Comparison of ENCODE assay signal across 11 cellular contexts in genomic region chr2:186592137-186592875, GRCh38. TPM values are rescaled to one million over a fixed set of nuclear protein-coding genes. Genes with fewer than 3 reads are reported as not detected.
DNase-seq lines count a peak whose midpoint lies in the region; ATAC-seq, FAIRE-seq and TF ChIP-seq lines count a peak whose summit lies in the region.
"Had no signal": no experiment of that assay in that cellular context is flagged by ENCODE, and none has a peak within 500 bp of the region (broad histone marks: within the 10 kb centered on the region; RNA-seq: fewer than 3 reads in every experiment).

No MANE protein-coding gene starts in this region.

- no peak for ATAC-seq in Right ventricle myocardium inferior

- intact Hi-C loops in left ventricle myocardium inferior (cut with micrococcal nuclease) (no loop called here), Right ventricle myocardium inferior (cut with DNase I) (loop anchor here (5.0 kb wide), 1 partner anchor 35 kb away; no protein-coding TSS in a partner anchor), posterior cingulate gyrus (cut with DNase I) (loop anchor here (10.0 kb wide), 1 partner anchor 108 kb away; the partner anchor contains the start of gene ZC3H15)

- H3K36me3 Mint-ChIP-seq in brain: no peaks in the 10 kb centered on the region
- H3K36me3 Mint-ChIP-seq in type B pancreatic cell: no peaks in the 10 kb centered on the region

- FAIRE-seq in GM12892 (lab: Jason Lieb, UNC): no peak
- FAIRE-seq: GM18507 had no signal

- TF ChIP-seq POLR2A in GM12892 (IDR thresholded peaks at IDR 0.05; ENCODE audit: low read depth, low read length): no peak

- no peak for TF ChIP-seq CTCF in left ventricle myocardium inferior (IDR thresholded peaks at IDR 0.05; ENCODE audit: borderline replicate concordance)
- no peak for TF ChIP-seq CTCF in brain (conservative IDR thresholded peaks at IDR 0.05)
- TF ChIP-seq CTCF in kidney epithelial cell (IDR thresholded peaks at IDR 0.05; ENCODE audit: insufficient read depth, low read length, poor library complexity, severe bottlenecking): no peak
- TF ChIP-seq CTCF in type B pancreatic cell (conservative IDR thresholded peaks at IDR 0.05): no peak

- H3K4me3 Mint-ChIP-seq in brain: peak overlapping the region; percentile 89 to 96 (median 93)
- H3K4me3 Mint-ChIP-seq in type B pancreatic cell: peak overlapping the region; percentile 94

- DNase-seq in left ventricle myocardium inferior (no peak), Right ventricle myocardium inferior (ENCODE audit: missing footprints) (no peak), kidney epithelial cell (ENCODE audit: low read depth) (no peak), type B pancreatic cell (ENCODE audit: extremely low spot score, unreplicated experiment) (no peak), GM19240 (ENCODE audit: insufficient read length, low spot score) (no peak), posterior cingulate gyrus (no peak), GM12892 (ENCODE audit: insufficient read length) (no peak)
- DNase-seq: activated T-cell treated with anti-CD3 and anti-CD28 coated beads, Interleukin-2, amount 50 U/mL, for 1 hour; GOT3 had no signal

- H3K27me3 ChIP-seq in left ventricle myocardium inferior (ENCODE audit: low read depth) (no peaks in the 10 kb centered on the region), kidney epithelial cell (ENCODE audit: control insufficient read depth, insufficient read depth, low read length) (no peaks in the 10 kb centered on the region)

- H3K36me3 ChIP-seq in left ventricle myocardium inferior (no peaks in the 10 kb centered on the region), kidney epithelial cell (ENCODE audit: control insufficient read depth, insufficient read depth, low read length) (no peaks in the 10 kb centered on the region)

- no peaks in the 10 kb centered on the region for H3K9me3 ChIP-seq in left ventricle myocardium inferior (replicated peaks)

- H3K4me1 Mint-ChIP-seq in brain (peaks cover 62% of the 10 kb centered on the region), type B pancreatic cell (ENCODE audit: unreplicated experiment) (peaks cover 33% of the 10 kb centered on the region)

- H3K27ac Mint-ChIP-seq in brain (peak overlapping the region in 2 of 5 experiments; percentile 39 to 54), type B pancreatic cell (no peak overlapping the region)

- peak overlapping the region; percentile 92 for H3K4me3 ChIP-seq in left ventricle myocardium inferior
- H3K4me3 ChIP-seq in kidney epithelial cell (ENCODE audit: low read depth, low read length): peak overlapping the region; percentile 79

- peak overlapping the region; percentile 97 for H3K27ac ChIP-seq in left ventricle myocardium inferior (replicated peaks)

- peaks cover 75% of the 10 kb centered on the region for H3K4me1 ChIP-seq in left ventricle myocardium inferior

- no peaks in the 10 kb centered on the region for H3K9me3 Mint-ChIP-seq in brain
- no peaks in the 10 kb centered on the region for H3K9me3 Mint-ChIP-seq in type B pancreatic cell

- H3K27me3 Mint-ChIP-seq in brain (peaks cover 3% of the 10 kb centered on the region), type B pancreatic cell (no peaks in the 10 kb centered on the region)

RNA-seq across cellular contexts. Expression of gene ITGAV, which starts 2.5 kb away (rescaled TPM):
- total RNA-seq in left ventricle myocardium inferior (178 TPM), Right ventricle myocardium inferior (139 TPM), kidney epithelial cell (240 and 251 TPM in 2 replicates), type B pancreatic cell (ENCODE audit: low replicate concordance) (45.2 and 65.6 TPM in 2 replicates)
- polyA plus RNA-seq in brain (ENCODE audit: insufficient read depth, low read depth, low replicate concordance): 10.7 TPM
- polyA plus RNA-seq in GM12892 (2012; ENCODE audit: missing spikeins): 5.1 TPM
